Comparison of ENCODE assay signal across 1 cellular context in the genomic region with DNA sequence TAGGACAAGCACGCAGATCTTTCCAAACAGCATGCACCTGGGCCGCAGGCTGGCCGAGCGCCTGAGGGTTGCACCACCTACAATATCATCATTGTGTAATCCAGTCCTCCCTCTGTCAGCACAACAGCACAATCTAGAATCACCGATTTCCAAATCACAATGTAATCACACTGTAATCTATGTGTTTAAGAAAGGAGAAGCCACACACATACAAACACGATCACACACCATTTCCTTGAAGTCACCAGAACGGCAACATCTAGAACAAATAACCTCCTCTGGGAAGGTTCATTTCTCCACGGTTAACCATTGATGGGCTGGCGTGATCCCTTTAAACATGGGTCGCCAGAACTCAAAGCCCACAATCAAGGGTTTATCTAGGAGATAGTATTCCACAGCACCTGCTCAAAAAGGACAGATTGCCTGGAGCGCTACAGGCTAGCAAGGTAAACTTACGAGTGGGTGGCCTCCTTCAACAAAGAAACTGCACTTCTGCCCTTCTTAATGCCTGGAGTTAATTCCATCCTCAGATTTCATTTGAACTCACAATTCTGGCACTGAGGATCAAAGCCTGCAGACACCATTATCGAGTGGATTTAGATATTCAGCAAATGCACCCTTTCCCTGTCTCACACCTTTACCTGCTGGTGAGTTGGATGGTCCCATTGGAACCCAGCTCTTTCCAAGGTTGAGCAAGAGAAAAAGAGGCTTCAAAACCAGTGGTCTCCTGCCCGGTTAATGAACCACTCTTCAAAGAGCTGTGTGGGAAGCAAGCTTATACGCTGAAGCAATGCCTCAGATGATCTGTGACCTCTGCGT.
TF ChIP-seq lines count a peak whose summit lies in the region.

No MANE protein-coding gene starts in this region.

TF ChIP-seq in HepG2, 621 proteins besides CTCF, POLR2A, EP300 and RAD21 (continued from another document and continues in another):
- TF ChIP-seq, protein P1, sequence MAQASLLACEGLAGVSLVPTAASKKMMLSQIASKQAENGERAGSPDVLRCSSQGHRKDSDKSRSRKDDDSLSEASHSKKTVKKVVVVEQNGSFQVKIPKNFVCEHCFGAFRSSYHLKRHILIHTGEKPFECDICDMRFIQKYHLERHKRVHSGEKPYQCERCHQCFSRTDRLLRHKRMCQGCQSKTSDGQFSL (CRISPR knock-in tag; IDR thresholded peaks at IDR 0.05), result peak; percentile 56; the same call in 1 of the 2 replicates
- 0 out of 2 replicates have a peak, but pooled peaks have one; percentile 70 for TF ChIP-seq ZNF20 (CRISPR knock-in tag; IDR thresholded peaks at IDR 0.05)
- 0 out of 2 replicates have a peak, but pooled peaks have one; percentile 14 for TF ChIP-seq LCORL (IDR thresholded peaks at IDR 0.05)
- peak; percentile 88 for TF ChIP-seq LCORL (CRISPR knock-in tag; IDR thresholded peaks at IDR 0.05)
- no peak; the same call in 1 of the 2 replicates for TF ChIP-seq TOPORS (CRISPR knock-in tag; IDR thresholded peaks at IDR 0.05)
- peak; percentile 73 for TF ChIP-seq CCDC6 (CRISPR knock-in tag; IDR thresholded peaks at IDR 0.05)
- no peak; the same call in 1 of the 2 replicates for TF ChIP-seq ZNF782 (CRISPR knock-in tag; IDR thresholded peaks at IDR 0.05; ENCODE audit: borderline replicate concordance)
- TF ChIP-seq ZNF772 (CRISPR knock-in tag; IDR thresholded peaks at IDR 0.05), result no peak; the same call in 1 of the 2 replicates
- TF ChIP-seq HOXA9 (CRISPR knock-in tag; IDR thresholded peaks at IDR 0.05; ENCODE audit: borderline replicate concordance), result no peak
- TF ChIP-seq CCAR2 (optimal IDR thresholded peaks at IDR 0.05; ENCODE audit: low read depth, low read length), result no peak
- TF ChIP-seq, protein P2, sequence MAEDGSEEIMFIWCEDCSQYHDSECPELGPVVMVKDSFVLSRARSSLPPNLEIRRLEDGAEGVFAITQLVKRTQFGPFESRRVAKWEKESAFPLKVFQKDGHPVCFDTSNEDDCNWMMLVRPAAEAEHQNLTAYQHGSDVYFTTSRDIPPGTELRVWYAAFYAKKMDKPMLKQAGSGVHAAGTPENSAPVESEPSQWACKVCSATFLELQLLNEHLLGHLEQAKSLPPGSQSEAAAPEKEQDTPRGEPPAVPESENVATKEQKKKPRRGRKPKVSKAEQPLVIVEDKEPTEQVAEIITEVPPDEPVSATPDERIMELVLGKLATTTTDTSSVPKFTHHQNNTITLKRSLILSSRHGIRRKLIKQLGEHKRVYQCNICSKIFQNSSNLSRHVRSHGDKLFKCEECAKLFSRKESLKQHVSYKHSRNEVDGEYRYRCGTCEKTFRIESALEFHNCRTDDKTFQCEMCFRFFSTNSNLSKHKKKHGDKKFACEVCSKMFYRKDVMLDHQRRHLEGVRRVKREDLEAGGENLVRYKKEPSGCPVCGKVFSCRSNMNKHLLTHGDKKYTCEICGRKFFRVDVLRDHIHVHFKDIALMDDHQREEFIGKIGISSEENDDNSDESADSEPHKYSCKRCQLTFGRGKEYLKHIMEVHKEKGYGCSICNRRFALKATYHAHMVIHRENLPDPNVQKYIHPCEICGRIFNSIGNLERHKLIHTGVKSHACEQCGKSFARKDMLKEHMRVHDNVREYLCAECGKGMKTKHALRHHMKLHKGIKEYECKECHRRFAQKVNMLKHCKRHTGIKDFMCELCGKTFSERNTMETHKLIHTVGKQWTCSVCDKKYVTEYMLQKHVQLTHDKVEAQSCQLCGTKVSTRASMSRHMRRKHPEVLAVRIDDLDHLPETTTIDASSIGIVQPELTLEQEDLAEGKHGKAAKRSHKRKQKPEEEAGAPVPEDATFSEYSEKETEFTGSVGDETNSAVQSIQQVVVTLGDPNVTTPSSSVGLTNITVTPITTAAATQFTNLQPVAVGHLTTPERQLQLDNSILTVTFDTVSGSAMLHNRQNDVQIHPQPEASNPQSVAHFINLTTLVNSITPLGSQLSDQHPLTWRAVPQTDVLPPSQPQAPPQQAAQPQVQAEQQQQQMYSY (CRISPR knock-in tag; IDR thresholded peaks at IDR 0.05), result no peak
- TF ChIP-seq THYN1 (CRISPR knock-in tag; IDR thresholded peaks at IDR 0.05; ENCODE audit: borderline replicate concordance, low read depth), result no peak
- peak; percentile 66; the same call in 1 of the 2 replicates for TF ChIP-seq ZMYM3 (CRISPR knock-in tag; IDR thresholded peaks at IDR 0.05)
- peak; percentile 49; the same call in 1 of the 2 replicates for TF ChIP-seq SNAI1 (CRISPR knock-in tag; IDR thresholded peaks at IDR 0.05; ENCODE audit: borderline replicate concordance)
- TF ChIP-seq, protein P3, sequence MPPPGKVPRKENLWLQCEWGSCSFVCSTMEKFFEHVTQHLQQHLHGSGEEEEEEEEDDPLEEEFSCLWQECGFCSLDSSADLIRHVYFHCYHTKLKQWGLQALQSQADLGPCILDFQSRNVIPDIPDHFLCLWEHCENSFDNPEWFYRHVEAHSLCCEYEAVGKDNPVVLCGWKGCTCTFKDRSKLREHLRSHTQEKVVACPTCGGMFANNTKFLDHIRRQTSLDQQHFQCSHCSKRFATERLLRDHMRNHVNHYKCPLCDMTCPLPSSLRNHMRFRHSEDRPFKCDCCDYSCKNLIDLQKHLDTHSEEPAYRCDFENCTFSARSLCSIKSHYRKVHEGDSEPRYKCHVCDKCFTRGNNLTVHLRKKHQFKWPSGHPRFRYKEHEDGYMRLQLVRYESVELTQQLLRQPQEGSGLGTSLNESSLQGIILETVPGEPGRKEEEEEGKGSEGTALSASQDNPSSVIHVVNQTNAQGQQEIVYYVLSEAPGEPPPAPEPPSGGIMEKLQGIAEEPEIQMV (CRISPR knock-in tag; IDR thresholded peaks at IDR 0.05; ENCODE audit: low read depth), result 0 out of 2 replicates have a peak, but pooled peaks have one; percentile 41
- peak; percentile 37 for TF ChIP-seq ZNF335 (CRISPR knock-in tag; IDR thresholded peaks at IDR 0.05)
- no peak for TF ChIP-seq ZNF720 (CRISPR knock-in tag; IDR thresholded peaks at IDR 0.05)
- peak; percentile 53; the same call in 1 of the 2 replicates for TF ChIP-seq ZNF143 (CRISPR knock-in tag; IDR thresholded peaks at IDR 0.05)
- no peak for TF ChIP-seq RAD51 (IDR thresholded peaks at IDR 0.05; ENCODE audit: borderline replicate concordance)
- TF ChIP-seq ZNF24 (IDR thresholded peaks at IDR 0.05), result no peak
- peak; percentile 33 for TF ChIP-seq KDM3A (CRISPR knock-in tag; IDR thresholded peaks at IDR 0.05; ENCODE audit: low read depth)
- TF ChIP-seq TAF1 (CRISPR knock-in tag; IDR thresholded peaks at IDR 0.05), result peak; percentile 52
- TF ChIP-seq ZXDC (CRISPR knock-in tag; IDR thresholded peaks at IDR 0.05), result 0 out of 2 replicates have a peak, but pooled peaks have one; percentile 63
- peak; percentile 64; the same call in 1 of the 2 replicates for TF ChIP-seq RFXAP (CRISPR knock-in tag; IDR thresholded peaks at IDR 0.05; ENCODE audit: borderline replicate concordance)
- peak; percentile 34 for TF ChIP-seq KLF11 (CRISPR knock-in tag; IDR thresholded peaks at IDR 0.05)
- TF ChIP-seq GATAD1 (CRISPR knock-in tag; IDR thresholded peaks at IDR 0.05), result peak; percentile 30
- TF ChIP-seq ZNF614 (CRISPR knock-in tag; IDR thresholded peaks at IDR 0.05; ENCODE audit: borderline replicate concordance), result peak; percentile 95
- TF ChIP-seq ZNF616 (CRISPR knock-in tag; IDR thresholded peaks at IDR 0.05; ENCODE audit: low read depth), result no peak
- no peak for TF ChIP-seq ZNF234 (CRISPR knock-in tag; conservative IDR thresholded peaks at IDR 0.05)
- no peak for TF ChIP-seq CENPT (CRISPR knock-in tag; IDR thresholded peaks at IDR 0.05; ENCODE audit: low read depth)
- TF ChIP-seq ZNF773 (CRISPR knock-in tag; IDR thresholded peaks at IDR 0.05; ENCODE audit: borderline replicate concordance), result no peak
- no peak for TF ChIP-seq SRSF9 (IDR thresholded peaks at IDR 0.05; ENCODE audit: borderline replicate concordance, insufficient read depth, low read depth, low read length, poor library complexity, severe bottlenecking)
- TF ChIP-seq, protein P4, sequence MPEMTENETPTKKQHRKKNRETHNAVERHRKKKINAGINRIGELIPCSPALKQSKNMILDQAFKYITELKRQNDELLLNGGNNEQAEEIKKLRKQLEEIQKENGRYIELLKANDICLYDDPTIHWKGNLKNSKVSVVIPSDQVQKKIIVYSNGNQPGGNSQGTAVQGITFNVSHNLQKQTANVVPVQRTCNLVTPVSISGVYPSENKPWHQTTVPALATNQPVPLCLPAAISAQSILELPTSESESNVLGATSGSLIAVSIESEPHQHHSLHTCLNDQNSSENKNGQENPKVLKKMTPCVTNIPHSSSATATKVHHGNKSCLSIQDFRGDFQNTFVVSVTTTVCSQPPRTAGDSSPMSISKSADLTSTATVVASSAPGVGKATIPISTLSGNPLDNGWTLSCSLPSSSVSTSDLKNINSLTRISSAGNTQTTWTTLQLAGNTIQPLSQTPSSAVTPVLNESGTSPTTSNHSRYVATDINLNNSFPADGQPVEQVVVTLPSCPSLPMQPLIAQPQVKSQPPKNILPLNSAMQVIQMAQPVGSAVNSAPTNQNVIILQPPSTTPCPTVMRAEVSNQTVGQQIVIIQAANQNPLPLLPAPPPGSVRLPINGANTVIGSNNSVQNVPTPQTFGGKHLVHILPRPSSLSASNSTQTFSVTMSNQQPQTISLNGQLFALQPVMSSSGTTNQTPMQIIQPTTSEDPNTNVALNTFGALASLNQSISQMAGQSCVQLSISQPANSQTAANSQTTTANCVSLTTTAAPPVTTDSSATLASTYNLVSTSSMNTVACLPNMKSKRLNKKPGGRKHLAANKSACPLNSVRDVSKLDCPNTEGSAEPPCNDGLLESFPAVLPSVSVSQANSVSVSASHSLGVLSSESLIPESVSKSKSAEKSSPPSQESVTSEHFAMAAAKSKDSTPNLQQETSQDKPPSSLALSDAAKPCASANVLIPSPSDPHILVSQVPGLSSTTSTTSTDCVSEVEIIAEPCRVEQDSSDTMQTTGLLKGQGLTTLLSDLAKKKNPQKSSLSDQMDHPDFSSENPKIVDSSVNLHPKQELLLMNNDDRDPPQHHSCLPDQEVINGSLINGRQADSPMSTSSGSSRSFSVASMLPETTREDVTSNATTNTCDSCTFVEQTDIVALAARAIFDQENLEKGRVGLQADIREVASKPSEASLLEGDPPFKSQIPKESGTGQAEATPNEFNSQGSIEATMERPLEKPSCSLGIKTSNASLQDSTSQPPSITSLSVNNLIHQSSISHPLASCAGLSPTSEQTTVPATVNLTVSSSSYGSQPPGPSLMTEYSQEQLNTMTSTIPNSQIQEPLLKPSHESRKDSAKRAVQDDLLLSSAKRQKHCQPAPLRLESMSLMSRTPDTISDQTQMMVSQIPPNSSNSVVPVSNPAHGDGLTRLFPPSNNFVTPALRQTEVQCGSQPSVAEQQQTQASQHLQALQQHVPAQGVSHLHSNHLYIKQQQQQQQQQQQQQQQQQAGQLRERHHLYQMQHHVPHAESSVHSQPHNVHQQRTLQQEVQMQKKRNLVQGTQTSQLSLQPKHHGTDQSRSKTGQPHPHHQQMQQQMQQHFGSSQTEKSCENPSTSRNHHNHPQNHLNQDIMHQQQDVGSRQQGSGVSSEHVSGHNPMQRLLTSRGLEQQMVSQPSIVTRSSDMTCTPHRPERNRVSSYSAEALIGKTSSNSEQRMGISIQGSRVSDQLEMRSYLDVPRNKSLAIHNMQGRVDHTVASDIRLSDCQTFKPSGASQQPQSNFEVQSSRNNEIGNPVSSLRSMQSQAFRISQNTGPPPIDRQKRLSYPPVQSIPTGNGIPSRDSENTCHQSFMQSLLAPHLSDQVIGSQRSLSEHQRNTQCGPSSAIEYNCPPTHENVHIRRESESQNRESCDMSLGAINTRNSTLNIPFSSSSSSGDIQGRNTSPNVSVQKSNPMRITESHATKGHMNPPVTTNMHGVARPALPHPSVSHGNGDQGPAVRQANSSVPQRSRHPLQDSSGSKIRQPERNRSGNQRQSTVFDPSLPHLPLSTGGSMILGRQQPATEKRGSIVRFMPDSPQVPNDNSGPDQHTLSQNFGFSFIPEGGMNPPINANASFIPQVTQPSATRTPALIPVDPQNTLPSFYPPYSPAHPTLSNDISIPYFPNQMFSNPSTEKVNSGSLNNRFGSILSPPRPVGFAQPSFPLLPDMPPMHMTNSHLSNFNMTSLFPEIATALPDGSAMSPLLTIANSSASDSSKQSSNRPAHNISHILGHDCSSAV (CRISPR knock-in tag; IDR thresholded peaks at IDR 0.05; ENCODE audit: borderline replicate concordance), result no peak
- peak; percentile 52 for TF ChIP-seq SKI (IDR thresholded peaks at IDR 0.05; ENCODE audit: partially characterized antibody)
- no peak for TF ChIP-seq HNRNPH1 (optimal IDR thresholded peaks at IDR 0.05; ENCODE audit: low read depth, low read length)
- no peak for TF ChIP-seq REXO4 (CRISPR knock-in tag; IDR thresholded peaks at IDR 0.05; ENCODE audit: borderline replicate concordance)
- TF ChIP-seq ZNF639 (CRISPR knock-in tag; conservative IDR thresholded peaks at IDR 0.05), result 0 out of 2 replicates have a peak, but pooled peaks have one; percentile 47
- TF ChIP-seq, protein P5, sequence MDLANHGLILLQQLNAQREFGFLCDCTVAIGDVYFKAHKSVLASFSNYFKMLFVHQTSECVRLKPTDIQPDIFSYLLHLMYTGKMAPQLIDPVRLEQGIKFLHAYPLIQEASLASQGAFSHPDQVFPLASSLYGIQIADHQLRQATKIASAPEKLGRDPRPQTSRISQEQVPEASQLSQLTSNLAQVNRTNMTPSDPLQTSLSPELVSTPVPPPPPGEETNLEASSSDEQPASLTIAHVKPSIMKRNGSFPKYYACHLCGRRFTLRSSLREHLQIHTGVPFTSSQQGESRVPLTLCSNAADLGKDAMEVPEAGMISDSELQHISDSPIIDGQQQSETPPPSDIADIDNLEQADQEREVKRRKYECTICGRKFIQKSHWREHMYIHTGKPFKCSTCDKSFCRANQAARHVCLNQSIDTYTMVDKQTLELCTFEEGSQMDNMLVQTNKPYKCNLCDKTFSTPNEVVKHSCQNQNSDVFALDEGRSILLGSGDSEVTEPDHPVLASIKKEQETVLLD (CRISPR knock-in tag; IDR thresholded peaks at IDR 0.05; ENCODE audit: low read depth), result no peak
